In genomic region chr9:127195976-127196825, GRCh38 we compare ENCODE assay signal across 16 cellular contexts.
"Had no signal": no experiment of that assay in that cellular context is flagged by ENCODE, and none has a peak within 500 bp of the region (broad histone marks: within the 10 kb centered on the region; RNA-seq: fewer than 3 reads in every experiment).

No MANE protein-coding gene starts in this region.

- DNase-seq: activated CD4-positive, alpha-beta memory T cell treated with anti-CD3 and anti-CD28 coated beads for 36 hours; activated CD4-positive, alpha-beta T cell treated with anti-CD3 and anti-CD28 coated beads for 48 hours; activated effector memory CD4-positive, alpha-beta T cell treated with Interleukin-2 at 50 U/mL for 16 hours; activated naive CD4-positive, alpha-beta T cell treated with anti-CD3 and anti-CD28 coated beads, Interleukin-2, amount 50 U/mL, for 16 hours; activated naive CD8-positive, alpha-beta T cell treated with anti-CD3 and anti-CD28 coated beads, Interleukin-2, amount 50 U/mL, for 24 hours; activated T-cell treated with anti-CD3 and anti-CD28 coated beads, Interleukin-2, amount 50 U/mL, for 48 hours; body of pancreas; naive B cell; occipital lobe; stimulated activated CD4-positive, alpha-beta T cell treated with anti-CD3 and anti-CD28 coated beads, Interleukin-4, amount 100 ng/mL, for 24 hours; stimulated activated naive CD8-positive, alpha-beta T cell treated with anti-CD3 and anti-CD28 coated beads, Interleukin-15, Interleukin-2, amounts not matched to agents 100 U/mL and 50 U/mL, for 24 hours; T1000; upper lobe of left lung had no signal

- H3K27me3 ChIP-seq: body of pancreas, cardiac muscle cell, upper lobe of left lung had no signal

- H3K4me1 ChIP-seq: body of pancreas had no signal

- H3K4me1 Mint-ChIP-seq: activated naive CD8-positive, alpha-beta T cell treated with anti-CD3 and anti-CD28 coated beads, Interleukin-2, amount 50 U/mL, for 24 hours; memory B cell had no signal

- H3K9me3 Mint-ChIP-seq: activated CD4-positive, alpha-beta memory T cell treated with anti-CD3 and anti-CD28 coated beads for 36 hours; activated naive CD8-positive, alpha-beta T cell treated with anti-CD3 and anti-CD28 coated beads, Interleukin-2, amount 50 U/mL, for 24 hours; memory B cell; naive B cell; T-helper 1 cell treated with Interleukin-12 subunit alpha and Interleukin-12 subunit beta and Interleukin-4 antibody, amounts not matched to agents 30 μg/mL and 1 μg/mL, for 36 hours had no signal

- H3K27ac Mint-ChIP-seq: activated CD4-positive, alpha-beta memory T cell treated with anti-CD3 and anti-CD28 coated beads for 36 hours; activated naive CD8-positive, alpha-beta T cell treated with anti-CD3 and anti-CD28 coated beads, Interleukin-2, amount 50 U/mL, for 24 hours; memory B cell; T-helper 1 cell treated with Interleukin-12 subunit alpha and Interleukin-12 subunit beta and Interleukin-4 antibody, amounts not matched to agents 30 μg/mL and 1 μg/mL, for 36 hours had no signal

- H3K36me3 ChIP-seq: cardiac muscle cell, upper lobe of left lung had no signal

- H3K9me3 ChIP-seq: body of pancreas, upper lobe of left lung had no signal

- H3K27ac ChIP-seq: body of pancreas, cardiac muscle cell had no signal

- H3K36me3 Mint-ChIP-seq: activated CD4-positive, alpha-beta memory T cell treated with anti-CD3 and anti-CD28 coated beads for 36 hours; naive B cell had no signal

- H3K4me3 ChIP-seq: body of pancreas, cardiac muscle cell, upper lobe of left lung had no signal

- H3K4me3 Mint-ChIP-seq: activated CD4-positive, alpha-beta memory T cell treated with anti-CD3 and anti-CD28 coated beads for 36 hours; activated naive CD8-positive, alpha-beta T cell treated with anti-CD3 and anti-CD28 coated beads, Interleukin-2, amount 50 U/mL, for 24 hours; memory B cell; T-helper 1 cell treated with Interleukin-12 subunit alpha and Interleukin-12 subunit beta and Interleukin-4 antibody, amounts not matched to agents 30 μg/mL and 1 μg/mL, for 36 hours had no signal

- H3K27me3 Mint-ChIP-seq: activated CD4-positive, alpha-beta memory T cell treated with anti-CD3 and anti-CD28 coated beads for 36 hours; activated naive CD8-positive, alpha-beta T cell treated with anti-CD3 and anti-CD28 coated beads, Interleukin-2, amount 50 U/mL, for 24 hours; memory B cell; naive B cell had no signal

- ATAC-seq: activated naive CD8-positive, alpha-beta T cell treated with anti-CD3 and anti-CD28 coated beads, Interleukin-2, amount 50 U/mL, for 24 hours; body of pancreas; stimulated activated naive CD8-positive, alpha-beta T cell treated with anti-CD3 and anti-CD28 coated beads, Interleukin-15, Interleukin-2, amounts not matched to agents 100 U/mL and 50 U/mL, for 24 hours had no signal
